Comparison of ENCODE assay signal across 14 cellular contexts in the genomic region with DNA sequence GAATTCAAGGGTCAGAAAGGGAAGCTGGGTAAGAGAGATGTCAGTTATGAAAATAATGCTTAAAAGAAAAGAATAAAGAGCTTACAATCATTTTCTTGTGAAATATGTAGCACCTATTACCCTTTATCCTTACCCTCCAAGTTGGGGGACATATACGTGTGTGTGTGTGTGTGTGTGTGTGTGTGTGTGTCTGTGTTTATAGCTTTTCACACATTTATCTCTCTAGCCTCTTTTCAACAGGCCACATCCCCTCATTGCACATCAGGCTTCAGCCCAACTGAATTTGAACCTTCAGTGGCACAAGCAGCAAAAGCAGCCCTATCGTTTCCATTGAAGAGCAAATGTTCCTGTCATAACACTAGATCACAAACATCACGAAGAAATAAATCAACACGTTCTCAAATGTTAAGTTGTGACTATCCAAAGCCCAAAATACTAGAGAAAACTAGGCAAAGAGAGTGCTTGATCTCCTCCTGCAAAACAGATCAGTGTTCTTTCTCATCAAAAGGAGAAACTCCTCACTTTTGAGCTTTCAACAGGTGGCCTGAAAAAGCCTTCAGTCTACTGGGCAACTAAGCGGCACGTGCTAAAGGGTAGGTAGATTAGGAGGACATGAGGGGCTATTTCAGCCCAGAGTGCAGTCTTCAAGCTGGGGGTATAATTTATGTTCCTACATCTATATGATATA.
"Had no signal": no experiment of that assay in that cellular context is flagged by ENCODE, and none has a peak within 500 bp of the region (broad histone marks: within the 10 kb centered on the region; RNA-seq: fewer than 3 reads in every experiment).

No MANE protein-coding gene starts in this region.

- H3K79me2 ChIP-seq: hepatocyte had no signal

- H2AFZ ChIP-seq: hepatocyte had no signal

- ATAC-seq: activated CD8-positive, alpha-beta memory T cell treated with anti-CD3 and anti-CD28 coated beads, Interleukin-2, amount 10 ng/mL, durations not matched to agents 7 days and 5 days; naive thymus-derived CD8-positive, alpha-beta T cell; stimulated activated naive B cell treated with anti-CD40 and anti-IgM and Interleukin-4, amounts not matched to agents 10 μg/mL and 1 μg/mL and 100 μg/mL, for 72 hours; WTC11 had no signal

- FAIRE-seq: colon had no signal

- H3K4me1 ChIP-seq: uterus had no signal

- H3K27ac ChIP-seq: dorsolateral prefrontal cortex, hepatocyte, tibial nerve, uterus had no signal

- H3K4me2 ChIP-seq: hepatocyte had no signal

- DNase-seq: activated CD4-positive, alpha-beta memory T cell treated with anti-CD3 and anti-CD28 coated beads, Interleukin-2, amount 10 ng/mL, durations not matched to agents 7 days and 5 days; activated CD4-positive, alpha-beta T cell treated with anti-CD3 and anti-CD28 coated beads for 48 hours; activated CD8-positive, alpha-beta memory T cell treated with anti-CD3 and anti-CD28 coated beads, Interleukin-2, amount 10 ng/mL, durations not matched to agents 7 days and 5 days; left cardiac atrium; mesenchymal stem cell; naive thymus-derived CD8-positive, alpha-beta T cell; nucleus accumbens; stimulated activated naive B cell treated with anti-CD40 and anti-IgM and Interleukin-4, amounts not matched to agents 10 μg/mL and 1 μg/mL and 100 μg/mL, for 72 hours; uterus had no signal

- H3K36me3 ChIP-seq: tibial nerve, uterus had no signal

- H3K9me3 ChIP-seq: tibial nerve, uterus had no signal

- H3K27me3 ChIP-seq: dorsolateral prefrontal cortex, hepatocyte, tibial nerve, uterus had no signal

- H3K4me3 ChIP-seq: dorsolateral prefrontal cortex, hepatocyte, tibial nerve, uterus had no signal
